Comparison of ENCODE assay signal across 1 cellular context in the genomic region with DNA sequence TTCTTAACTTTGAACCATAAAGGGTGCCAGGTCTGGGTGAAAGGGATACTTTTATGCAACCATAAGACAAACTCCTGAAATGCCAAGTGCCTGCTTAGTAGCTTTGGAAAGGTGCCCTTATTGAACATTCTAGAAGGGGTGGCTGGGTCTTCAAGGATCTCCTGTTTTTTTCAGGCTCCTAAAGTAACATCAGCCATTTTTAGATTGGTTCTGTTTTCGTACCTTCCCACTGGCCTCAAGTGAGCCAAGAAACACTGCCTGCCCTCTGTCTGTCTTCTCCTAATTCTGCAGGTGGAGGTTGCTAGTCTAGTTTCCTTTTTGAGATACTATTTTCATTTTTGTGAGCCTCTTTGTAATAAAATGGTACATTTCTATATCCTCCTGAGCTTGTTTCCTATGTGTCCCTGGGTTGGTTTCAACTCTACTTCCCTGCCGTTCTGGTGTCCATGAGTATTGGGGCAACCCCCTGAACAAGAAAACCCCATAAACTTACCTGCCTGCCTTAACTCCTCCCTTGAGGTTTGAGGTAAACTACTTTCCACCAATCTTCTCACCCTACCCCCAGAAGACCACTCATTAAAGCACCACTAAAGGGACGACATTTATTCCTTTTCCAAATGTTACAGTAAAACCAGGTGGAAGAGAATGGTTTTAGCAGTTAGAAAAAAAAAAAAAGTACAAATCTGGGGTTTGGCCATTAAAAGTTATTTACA.
TF ChIP-seq lines count a peak whose summit lies in the region.

No MANE protein-coding gene starts in this region.

TF ChIP-seq in HEK293T, 16 proteins besides CTCF, POLR2A, EP300 and RAD21:
- no peak for TF ChIP-seq LEF1 (IDR thresholded peaks at IDR 0.05; ENCODE audit: borderline replicate concordance)
- TF ChIP-seq FOXA1 (IDR thresholded peaks at IDR 0.05): no peak
- TF ChIP-seq FOXK2 (IDR thresholded peaks at IDR 0.05): no peak
- TF ChIP-seq FOXM1 (IDR thresholded peaks at IDR 0.05; ENCODE audit: borderline replicate concordance): no peak
- no peak for TF ChIP-seq L3MBTL2 (conservative IDR thresholded peaks at IDR 0.05)
- TF ChIP-seq ELF4 (IDR thresholded peaks at IDR 0.05): no peak
- no peak for TF ChIP-seq SUZ12 (IDR thresholded peaks at IDR 0.05)
- TF ChIP-seq, protein P1, sequence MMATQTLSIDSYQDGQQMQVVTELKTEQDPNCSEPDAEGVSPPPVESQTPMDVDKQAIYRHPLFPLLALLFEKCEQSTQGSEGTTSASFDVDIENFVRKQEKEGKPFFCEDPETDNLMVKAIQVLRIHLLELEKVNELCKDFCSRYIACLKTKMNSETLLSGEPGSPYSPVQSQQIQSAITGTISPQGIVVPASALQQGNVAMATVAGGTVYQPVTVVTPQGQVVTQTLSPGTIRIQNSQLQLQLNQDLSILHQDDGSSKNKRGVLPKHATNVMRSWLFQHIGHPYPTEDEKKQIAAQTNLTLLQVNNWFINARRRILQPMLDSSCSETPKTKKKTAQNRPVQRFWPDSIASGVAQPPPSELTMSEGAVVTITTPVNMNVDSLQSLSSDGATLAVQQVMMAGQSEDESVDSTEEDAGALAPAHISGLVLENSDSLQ (IDR thresholded peaks at IDR 0.05): no peak
- no peak for TF ChIP-seq SP1 (IDR thresholded peaks at IDR 0.05)
- TF ChIP-seq BHLHE40 (IDR thresholded peaks at IDR 0.05; ENCODE audit: borderline replicate concordance): no peak
- TF ChIP-seq HDGF (IDR thresholded peaks at IDR 0.05; ENCODE audit: borderline replicate concordance): no peak
- no peak for TF ChIP-seq ZNF384 (IDR thresholded peaks at IDR 0.05)
